Comparison of ENCODE assay signal across 31 cellular contexts in genomic region chr6:108211676-108212075, GRCh38. TPM values are rescaled to one million over a fixed set of nuclear protein-coding genes. Genes with fewer than 3 reads are reported as not detected.
"Had no signal": no experiment of that assay in that cellular context is flagged by ENCODE, and none has a peak within 500 bp of the region (broad histone marks: within the 10 kb centered on the region; RNA-seq: fewer than 3 reads in every experiment).

No MANE protein-coding gene starts in this region.

- H3K9me3 ChIP-seq: heart left ventricle, lower lobe of right lung, prostate gland, right atrium auricular region, tibial artery had no signal

- H3K4me3 Mint-ChIP-seq: activated T-cell treated with anti-CD3 and anti-CD28 coated beads, Interleukin-2, amount 50 U/mL, for 4 hours; naive thymus-derived CD8-positive, alpha-beta T cell; neural progenitor cell; T-cell; T-helper 2 cell treated with Interferon-gamma antibody and Interleukin-4, amounts not matched to agents 5 μg/mL and 100 μg/mL, for 36 hours had no signal

- H3K9ac ChIP-seq: neural progenitor cell had no signal

- H3K27me3 ChIP-seq: heart left ventricle, neural progenitor cell, right atrium auricular region, tibial artery had no signal

- ATAC-seq: activated T-cell treated with anti-CD3 and anti-CD28 coated beads, Interleukin-2, amount 50 U/mL, for 4 hours; heart left ventricle; left cardiac atrium; lower lobe of right lung; naive thymus-derived CD8-positive, alpha-beta T cell; stimulated activated naive CD8-positive, alpha-beta T cell treated with anti-CD3 and anti-CD28 coated beads, Interleukin-15, Interleukin-2, amounts not matched to agents 100 U/mL and 50 U/mL, for 24 hours; T-cell had no signal

- H3K9me3 Mint-ChIP-seq: activated T-cell treated with anti-CD3 and anti-CD28 coated beads, Interleukin-2, amount 50 U/mL, for 4 hours; naive thymus-derived CD8-positive, alpha-beta T cell; neural progenitor cell; T-cell; T-helper 2 cell treated with Interferon-gamma antibody and Interleukin-4, amounts not matched to agents 5 μg/mL and 100 μg/mL, for 36 hours had no signal

- H3K4me2 ChIP-seq: neural progenitor cell had no signal

- H3K27ac Mint-ChIP-seq: neural progenitor cell; T-cell; T-helper 2 cell treated with Interferon-gamma antibody and Interleukin-4, amounts not matched to agents 5 μg/mL and 100 μg/mL, for 36 hours had no signal

- H3K4me1 ChIP-seq: neural progenitor cell, prostate gland, right atrium auricular region, tibial artery had no signal

- H3K27ac ChIP-seq: coronary artery, epithelial cell of prostate, heart left ventricle, lower lobe of right lung, neural progenitor cell, prostate gland, right atrium auricular region, tibial artery, WERI-Rb-1 had no signal

- H2AFZ ChIP-seq: neural progenitor cell had no signal

- H3K4me1 Mint-ChIP-seq: neural progenitor cell had no signal

- DNase-seq: activated CD4-positive, alpha-beta T cell treated with anti-CD3 and anti-CD28 coated beads for 1 hour; activated CD4-positive, alpha-beta T cell treated with anti-CD3 and anti-CD28 coated beads, Interleukin-2, amount 50 U/mL, for 48 hours; activated CD8-positive, alpha-beta memory T cell treated with anti-CD3 and anti-CD28 coated beads, Interleukin-2, amount 50 U/mL, for 48 hours; activated naive CD4-positive, alpha-beta T cell treated with Interleukin-2 at 50 U/mL for 16 hours; activated T-cell treated with anti-CD3 and anti-CD28 coated beads, Interleukin-2, amount 50 U/mL, for 4 hours; amygdala; cerebellar nuclear complex; heart left ventricle; islet precursor cell; left cardiac atrium; lower lobe of right lung; naive thymus-derived CD8-positive, alpha-beta T cell; stimulated activated CD4-positive, alpha-beta T cell treated with anti-CD3 and anti-CD28 coated beads, Interleukin-12 subunit alpha, Interleukin-12 subunit beta, amount 100 ng/mL, for 4 hours; stimulated activated CD4-positive, alpha-beta T cell treated with anti-CD3 and anti-CD28 coated beads, Interleukin-4, amount 100 ng/mL, for 4 hours; stimulated activated naive CD8-positive, alpha-beta T cell treated with anti-CD3 and anti-CD28 coated beads, Interleukin-15, Interleukin-2, amounts not matched to agents 100 U/mL and 50 U/mL, for 24 hours; T-cell; tibial artery had no signal

- H3K27me3 Mint-ChIP-seq: naive thymus-derived CD8-positive, alpha-beta T cell; T-cell had no signal

- H3K4me3 ChIP-seq: coronary artery, heart left ventricle, lower lobe of right lung, neural progenitor cell, prostate gland, right atrium auricular region, tibial artery had no signal

RNA-seq across cellular contexts. Expression of gene NR2E1, which starts 45.9 kb away (rescaled TPM):
- total RNA-seq: activated CD8-positive, alpha-beta memory T cell treated with anti-CD3 and anti-CD28 coated beads for 36 hours; activated T-cell treated with anti-CD3 and anti-CD28 coated beads, Interleukin-2, amount 50 U/mL, for 4 hours; fibroblast of villous mesenchyme; heart left ventricle; left cardiac atrium; lower lobe of right lung; mesenteric fat pad; naive thymus-derived CD8-positive, alpha-beta T cell; osteoblast; right atrium auricular region; skeletal muscle tissue; subcutaneous adipose tissue; T-cell; urinary bladder had no signal
- polyA plus RNA-seq: heart left ventricle; naive thymus-derived CD8-positive, alpha-beta T cell; urinary bladder had no signal
